ENCODE assay signal across 19 cellular contexts in genomic region chr6:136890986-136891385, GRCh38. TPM values are rescaled to one million over a fixed set of nuclear protein-coding genes. Genes with fewer than 3 reads are reported as not detected.
DNase-seq lines count a peak whose midpoint lies in the region; ATAC-seq, FAIRE-seq and TF ChIP-seq lines count a peak whose summit lies in the region.
"Had no signal": no experiment of that assay in that cellular context is flagged by ENCODE, and none has a peak within 500 bp of the region (broad histone marks: within the 10 kb centered on the region; RNA-seq: fewer than 3 reads in every experiment).

No MANE protein-coding gene starts in this region.

- peak overlapping the region in 1 of 2 experiments; percentile 69; a peak in 1 of 4 replicates for H3K27ac ChIP-seq in SK-N-SH (ENCODE audit: low read depth in 2 of 2, low read length in 1 of 2)
- peak overlapping the region; percentile 87; the same call in 1 of the 2 replicates for H3K27ac ChIP-seq in SJCRH30
- H3K27ac ChIP-seq in astrocyte (ENCODE audit: low read depth, low read length), result no peak overlapping the region
- H3K27ac ChIP-seq in endodermal cell (ENCODE audit: low read depth, low read length), result no peak overlapping the region
- H3K27ac ChIP-seq: BLaER1, GM23248 had no signal

- H3K27me3 ChIP-seq in SK-N-SH (ENCODE audit: insufficient read depth) (no peaks in the 10 kb centered on the region), SJCRH30 (no peaks in the 10 kb centered on the region), astrocyte (ENCODE audit: insufficient read depth, low read length) (no peaks in the 10 kb centered on the region), endodermal cell (ENCODE audit: control insufficient read depth, insufficient read depth, low read length, poor library complexity, severe bottlenecking) (no peaks in the 10 kb centered on the region)
- H3K27me3 ChIP-seq: BLaER1 had no signal

- POLR2A ChIA-PET in SK-N-SH (lab: Yijun Ruan, JAX), result no interaction called here

- no peak for DNase-seq in SK-N-SH
- DNase-seq in SJCRH30, result peak in 1 of 2 experiments; percentile 4
- peak; percentile 14 for DNase-seq in astrocyte (ENCODE audit: low read depth)
- no peak for DNase-seq in endodermal cell
- DNase-seq: 8988T; CD4-positive, alpha-beta memory T cell; GDM1; GM23248; HCEC 1CT had no signal

- H3K4me3 Mint-ChIP-seq in astrocyte (ENCODE audit: unreplicated experiment) (no peak overlapping the region), endodermal cell (no peak overlapping the region)
- no peak overlapping the region for H3K4me3 Mint-ChIP-seq in activated T-helper 17 cell treated with anti-CD3 and anti-CD28 coated beads, Interleukin-2, amount 50 U/mL, for 72 hours
- H3K4me3 Mint-ChIP-seq: CD14-positive monocyte; CD4-positive, alpha-beta memory T cell had no signal

- no peak overlapping the region for H2AFZ ChIP-seq in SK-N-SH (ENCODE audit: low read depth)
- H2AFZ ChIP-seq in astrocyte (ENCODE audit: low read depth, low read length), result no peak overlapping the region
- H2AFZ ChIP-seq: GM23248 had no signal

- TF ChIP-seq EP300 in SK-N-SH (IDR thresholded peaks at IDR 0.05; ENCODE audit: borderline replicate concordance in 1 of 2, low read depth in 1 of 2, low read length in 1 of 2), result no peak

- H3K4me1 ChIP-seq in SK-N-SH (ENCODE audit: control insufficient read depth in 1 of 2, insufficient read depth in 2 of 2, low read depth in 1 of 2, low read length in 1 of 2) (peaks cover 6 to 14% of the 10 kb centered on the region in 2 experiments; a peak in 3 of 4 replicates), SJCRH30 (peaks cover 39% of the 10 kb centered on the region), astrocyte (ENCODE audit: insufficient read depth, low read length) (no peaks in the 10 kb centered on the region), endodermal cell (ENCODE audit: control insufficient read depth, insufficient read depth, low read length) (peaks cover 11% of the 10 kb centered on the region)

- no peaks in the 10 kb centered on the region for H3K9me3 ChIP-seq in SK-N-SH
- no peaks in the 10 kb centered on the region for H3K9me3 ChIP-seq in SJCRH30 (replicated peaks)
- no peaks in the 10 kb centered on the region for H3K9me3 ChIP-seq in astrocyte (ENCODE audit: insufficient read depth, low read depth, low read length)
- H3K9me3 ChIP-seq in endodermal cell (ENCODE audit: control insufficient read depth, low read length), result no peaks in the 10 kb centered on the region

- no peak for FAIRE-seq in astrocyte (lab: Jason Lieb, UNC)
- FAIRE-seq: GM12892, GM18507 had no signal

- TF ChIP-seq RAD21 in SK-N-SH (IDR thresholded peaks at IDR 0.05; ENCODE audit: low read length), result no peak

- H3K4me2 ChIP-seq in SK-N-SH (no peak overlapping the region), astrocyte (ENCODE audit: low read length) (no peak overlapping the region)
- H3K4me2 ChIP-seq: BLaER1 had no signal

- peak; percentile 57 for ATAC-seq in SK-N-SH treated with all-trans-retinoic acid at 6 μM for 48 hours
- no peak for ATAC-seq in activated CD4-positive, CD25-positive, alpha-beta regulatory T cell treated with anti-CD3 and anti-CD28 coated beads, Interleukin-2, amount 50 U/mL, for 24 hours
- ATAC-seq in activated T-helper 17 cell treated with anti-CD3 and anti-CD28 coated beads, Interleukin-2, amount 50 U/mL, for 72 hours (replicated peaks), result no peak

- H3K4me3 ChIP-seq in SK-N-SH (ENCODE audit: low read depth in 2 of 2, low read length in 1 of 2) (no peak overlapping the region), SJCRH30 (no peak overlapping the region), astrocyte (ENCODE audit: insufficient read depth, low read depth, low read length) (no peak overlapping the region), endodermal cell (ENCODE audit: low read length) (no peak overlapping the region)
- H3K4me3 ChIP-seq: BLaER1, GM23248 had no signal

- H3F3A ChIP-seq in SK-N-SH (replicated peaks; ENCODE audit: insufficient read depth), result no peaks in the 10 kb centered on the region

- TF ChIP-seq CTCF in SK-N-SH (IDR thresholded peaks at IDR 0.05) (no peak), astrocyte (IDR thresholded peaks at IDR 0.05; ENCODE audit: insufficient read depth, low read depth, low read length) (no peak), endodermal cell (conservative IDR thresholded peaks at IDR 0.05) (no peak)

- H3K4me1 Mint-ChIP-seq in astrocyte (ENCODE audit: low read depth, unreplicated experiment) (peaks cover 5% of the 10 kb centered on the region), endodermal cell (peaks cover 17% of the 10 kb centered on the region)
- peaks cover 3% of the 10 kb centered on the region for H3K4me1 Mint-ChIP-seq in activated T-helper 17 cell treated with anti-CD3 and anti-CD28 coated beads, Interleukin-2, amount 50 U/mL, for 72 hours
- H3K4me1 Mint-ChIP-seq: CD4-positive, alpha-beta memory T cell had no signal

- H3K36me3 Mint-ChIP-seq in astrocyte (ENCODE audit: low read depth, unreplicated experiment), result no peaks in the 10 kb centered on the region
- H3K36me3 Mint-ChIP-seq in endodermal cell (ENCODE audit: low read depth), result no peaks in the 10 kb centered on the region
- no peaks in the 10 kb centered on the region for H3K36me3 Mint-ChIP-seq in activated T-helper 17 cell treated with anti-CD3 and anti-CD28 coated beads, Interleukin-2, amount 50 U/mL, for 72 hours (ENCODE audit: low read depth)

- H3K9me2 ChIP-seq in SK-N-SH, result no peaks in the 10 kb centered on the region

- CTCF ChIA-PET in SK-N-SH (lab: Yijun Ruan, JAX), result interaction anchor here (1.3 to 3.1 kb wide), 6 partner anchors 17 to 247 kb away, joined by 3 to 13 read pairs (median 6); partner anchors contain the start of gene MAP3K5

- H3K27me3 Mint-ChIP-seq in astrocyte (ENCODE audit: low read depth, unreplicated experiment) (no peaks in the 10 kb centered on the region), endodermal cell (ENCODE audit: insufficient read depth) (no peaks in the 10 kb centered on the region)
- H3K27me3 Mint-ChIP-seq in activated T-helper 17 cell treated with anti-CD3 and anti-CD28 coated beads, Interleukin-2, amount 50 U/mL, for 72 hours, result no peaks in the 10 kb centered on the region
- H3K27me3 Mint-ChIP-seq: CD4-positive, alpha-beta memory T cell had no signal

- H3K79me2 ChIP-seq in SK-N-SH (ENCODE audit: insufficient read depth) (no peaks in the 10 kb centered on the region), astrocyte (ENCODE audit: insufficient read depth, low read length) (no peaks in the 10 kb centered on the region)

- H4K20me1 ChIP-seq in SK-N-SH (ENCODE audit: insufficient read depth), result no peaks in the 10 kb centered on the region
- no peaks in the 10 kb centered on the region for H4K20me1 ChIP-seq in astrocyte (ENCODE audit: insufficient read depth, low read length)
- H4K20me1 ChIP-seq: BLaER1 had no signal

- H3K36me3 ChIP-seq in SK-N-SH (replicated peaks in 1 of 2; ENCODE audit: control insufficient read depth in 1 of 2, insufficient read depth in 2 of 2, low read length in 1 of 2) (peaks cover 0 to 8% of the 10 kb centered on the region in 2 experiments), SJCRH30 (no peaks in the 10 kb centered on the region), astrocyte (ENCODE audit: insufficient read depth, low read length) (no peaks in the 10 kb centered on the region), endodermal cell (ENCODE audit: control insufficient read depth, insufficient read depth, low read length) (no peaks in the 10 kb centered on the region)
- H3K36me3 ChIP-seq: BLaER1 had no signal

- no peaks in the 10 kb centered on the region for H3K9me3 Mint-ChIP-seq in astrocyte (ENCODE audit: unreplicated experiment)
- H3K9me3 Mint-ChIP-seq in endodermal cell, result no peaks in the 10 kb centered on the region
- no peaks in the 10 kb centered on the region for H3K9me3 Mint-ChIP-seq in activated T-helper 17 cell treated with anti-CD3 and anti-CD28 coated beads, Interleukin-2, amount 50 U/mL, for 72 hours
- H3K9me3 Mint-ChIP-seq: CD4-positive, alpha-beta memory T cell had no signal

- WGBS in SK-N-SH (ENCODE audit: low lambda C conversion rate), result 88% methylated on average over 3 of the region's 3 CpGs
- WGBS in endodermal cell (ENCODE audit: insufficient coverage in 1 of 2, insufficient read length in 1 of 2), 2 experiments, result 92 to 97% methylated on average over 3 of the region's 3 CpGs

- H3K27ac Mint-ChIP-seq in astrocyte (ENCODE audit: unreplicated experiment), result no peak overlapping the region
- H3K27ac Mint-ChIP-seq in endodermal cell, result no peak overlapping the region
- H3K27ac Mint-ChIP-seq in activated T-helper 17 cell treated with anti-CD3 and anti-CD28 coated beads, Interleukin-2, amount 50 U/mL, for 72 hours, result no peak overlapping the region

- H3K9ac ChIP-seq in SK-N-SH, result no peak overlapping the region
- no peak overlapping the region for H3K9ac ChIP-seq in astrocyte (ENCODE audit: low read length)
- H3K9ac ChIP-seq in endodermal cell (ENCODE audit: extremely low read depth, low read length, poor library complexity, severe bottlenecking), result no peak overlapping the region
- H3K9ac ChIP-seq: BLaER1, GM23248 had no signal

TF ChIP-seq in SK-N-SH treated with all-trans-retinoic acid at 6 μM for 48 hours, 23 proteins besides CTCF, POLR2A, EP300 and RAD21 (continues in another document):
- TF ChIP-seq CSDC2 (CRISPR knock-in tag; IDR thresholded peaks at IDR 0.05) (no peak), ZNF8 (CRISPR knock-in tag; IDR thresholded peaks at IDR 0.05) (no peak), ZFP30 (CRISPR knock-in tag; IDR thresholded peaks at IDR 0.05) (no peak), TOX (CRISPR knock-in tag; IDR thresholded peaks at IDR 0.05; ENCODE audit: borderline replicate concordance) (no peak), ZFP3 (CRISPR knock-in tag; IDR thresholded peaks at IDR 0.05) (peak; percentile 69; the same call in 1 of the 2 replicates), ZNF70 (CRISPR knock-in tag; IDR thresholded peaks at IDR 0.05) (no peak), ISL1 (CRISPR knock-in tag; IDR thresholded peaks at IDR 0.05) (peak; percentile 84)

TF ChIP-seq in SK-N-SH, 30 proteins besides CTCF, POLR2A, EP300 and RAD21 (continues in another document):
- no peak for TF ChIP-seq MAX (IDR thresholded peaks at IDR 0.05; ENCODE audit: low read depth)
- TF ChIP-seq JUND (IDR thresholded peaks at IDR 0.05), result no peak

RNA-seq across cellular contexts. Expression of gene SLC35D3, which starts 31.1 kb away (rescaled TPM):
- 0.05 and 0.16 TPM in 2 replicates for polyA plus RNA-seq in SK-N-SH (2012; rRNA removed)
- polyA plus RNA-seq in SK-N-SH (2012; cell fraction: cytosol; rRNA removed), result 0.19 and 0.34 TPM in 2 replicates
- polyA plus RNA-seq in SK-N-SH (2012; cell fraction: nucleus; rRNA removed), result 0.09 and 0.11 TPM in 2 replicates
- total RNA-seq in SJCRH30 (2014; rRNA removed; shearing (Covaris generic)), result 0.05 and 0.06 TPM in 2 replicates
- total RNA-seq in astrocyte (not detected in 2 replicates), endodermal cell (under 1 TPM in 1 of 2 donors, not detected in 1; 0.44 TPM)
- not detected for polyA plus RNA-seq in endodermal cell (2013, experiment 1 of 2)
- polyA plus RNA-seq in endodermal cell (2013, experiment 2 of 2), result not detected
- 1 to 10 TPM in 1 of 2 donors, not detected in 1; 1.9 TPM for total RNA-seq in activated T-helper 17 cell treated with anti-CD3 and anti-CD28 coated beads, Interleukin-2, amount 50 U/mL, for 72 hours
- total RNA-seq: A673; CD4-positive, alpha-beta memory T cell; GM23248; H4 had no signal
- polyA plus RNA-seq: AG04450; CD14-positive monocyte; CD4-positive, alpha-beta memory T cell; GM23248 had no signal
